In genomic region chr21:36203603-36203889, GRCh38 we compare ENCODE assay signal across 8 cellular contexts. TPM values are rescaled to one million over a fixed set of nuclear protein-coding genes. Genes with fewer than 3 reads are reported as not detected.
A peak's percentile ranks its signal among the peaks of the same experiment; 100 is the strongest.
DNase-seq lines count a peak whose midpoint lies in the region; ATAC-seq, FAIRE-seq and TF ChIP-seq lines count a peak whose summit lies in the region.

No MANE protein-coding gene starts in this region.

- H3K4me3 ChIP-seq in skeletal muscle satellite cell (ENCODE audit: low read length) (no peak overlapping the region), colonic mucosa (no peak overlapping the region), Karpas-422 (ENCODE audit: low read length) (no peak overlapping the region)

- H3K9me2 ChIP-seq in Karpas-422 (replicated peaks; ENCODE audit: insufficient read depth, low read length): no peaks in the 10 kb centered on the region

- H4K20me1 ChIP-seq in Karpas-422 (ENCODE audit: insufficient read depth, low read depth, low read length): no peaks in the 10 kb centered on the region

- intact Hi-C loops in colonic mucosa (cut with DNase I): no loop called here

- ATAC-seq in HG03469 (IDR thresholded peaks at IDR 0.05; ENCODE audit: unreplicated experiment): no peak

- TF ChIP-seq CTCF in chondrocyte (IDR thresholded peaks at IDR 0.05) (no peak), colonic mucosa (IDR thresholded peaks at IDR 0.05) (no peak)

- peaks cover 8% of the 10 kb centered on the region for H3K36me3 Mint-ChIP-seq in chondrocyte (ENCODE audit: low read depth)

- H3K9ac ChIP-seq in skeletal muscle satellite cell (ENCODE audit: low read depth, low read length): peak overlapping the region; percentile 35
- no peak overlapping the region for H3K9ac ChIP-seq in colonic mucosa (ENCODE audit: low read depth in 2 of 2, low read length in 2 of 2)
- H3K9ac ChIP-seq in Karpas-422 (ENCODE audit: low read length): no peak overlapping the region

- peaks cover 36% of the 10 kb centered on the region for H3K4me1 Mint-ChIP-seq in chondrocyte (ENCODE audit: low read depth)

- H3K4me1 ChIP-seq in skeletal muscle satellite cell (ENCODE audit: control insufficient read depth, insufficient read depth, low read length) (peaks cover 44% of the 10 kb centered on the region), colonic mucosa (no peaks in the 10 kb centered on the region), Karpas-422 (ENCODE audit: low read length) (no peaks in the 10 kb centered on the region)

- peak overlapping the region; percentile 89 for H3K27ac Mint-ChIP-seq in chondrocyte (ENCODE audit: unreplicated experiment)

- H2AFZ ChIP-seq in Karpas-422 (ENCODE audit: low read length): no peak overlapping the region

- peak; percentile 8 for FAIRE-seq in GM19239 (lab: Jason Lieb, UNC)

- no peaks in the 10 kb centered on the region for H3K79me2 ChIP-seq in Karpas-422 (ENCODE audit: low read length)

- H3K36me3 ChIP-seq in skeletal muscle satellite cell (ENCODE audit: insufficient read depth, low read length) (no peaks in the 10 kb centered on the region), colonic mucosa (no peaks in the 10 kb centered on the region), Karpas-422 (ENCODE audit: insufficient read depth, low read length) (no peaks in the 10 kb centered on the region)

- no peak overlapping the region for H3K4me3 Mint-ChIP-seq in chondrocyte (ENCODE audit: unreplicated experiment)

- H3K27ac ChIP-seq in colonic mucosa (no peak overlapping the region), Karpas-422 (ENCODE audit: low read length) (no peak overlapping the region)

- H3K9me3 Mint-ChIP-seq in chondrocyte (ENCODE audit: low read depth): no peaks in the 10 kb centered on the region

- H3K27me3 ChIP-seq in skeletal muscle satellite cell (ENCODE audit: control insufficient read depth, insufficient read depth, low read length) (no peaks in the 10 kb centered on the region), colonic mucosa (no peaks in the 10 kb centered on the region), Karpas-422 (ENCODE audit: low read length) (no peaks in the 10 kb centered on the region)

- DNase-seq in GM19239 (ENCODE audit: insufficient read length, low spot score) (peak; percentile 20), RPMI7951 (ENCODE audit: low read depth) (peak; percentile 81), chondrocyte (ENCODE audit: low spot score) (peak; percentile 12), NOMO-1 (lab: John Stamatoyannopoulos, UW; ENCODE audit: unreplicated experiment in 2 of 2) (no peak), colonic mucosa (no peak), Karpas-422 (no peak)

- H3K27me3 Mint-ChIP-seq in chondrocyte (ENCODE audit: low read depth): no peaks in the 10 kb centered on the region

- H3K4me2 ChIP-seq in skeletal muscle satellite cell (ENCODE audit: low read length): peak overlapping the region; percentile 61
- H3K4me2 ChIP-seq in Karpas-422 (ENCODE audit: low read depth, low read length, poor library complexity, severe bottlenecking): no peak overlapping the region

- H3K9me3 ChIP-seq in skeletal muscle satellite cell (replicated peaks; ENCODE audit: low read length) (no peaks in the 10 kb centered on the region), colonic mucosa (no peaks in the 10 kb centered on the region), Karpas-422 (ENCODE audit: low read length) (no peaks in the 10 kb centered on the region)

RNA-seq across cellular contexts. Expression of gene DOP1B, which starts 46.9 kb away (rescaled TPM):
- total RNA-seq in RPMI7951 (2014; rRNA removed; shearing (Covaris generic)): 7.6 and 8.1 TPM in 2 replicates
- total RNA-seq in chondrocyte: 17.1 to 23.1 TPM (median 17.8 TPM) in 3 replicates
- total RNA-seq in skeletal muscle satellite cell (2012; rRNA removed): 4.1 and 6.1 TPM in 2 replicates
- 10 to 100 TPM; 72.5 to 78.8 TPM for total RNA-seq in colonic mucosa
- total RNA-seq in Karpas-422 (2014; rRNA removed; shearing (Covaris generic); ENCODE audit: low replicate concordance): 1.0 and 2.1 TPM in 2 replicates

Comparison
In these comparisons a context has a peak if more than half of its experiments do, and no peak if none do; other contexts are left out.
1. DNase-seq: peak in GM19239 (single experiment), RPMI7951 (single experiment) and chondrocyte (single experiment); none in NOMO-1 (0 of 2), colonic mucosa (single experiment) and Karpas-422 (single experiment).